9 cellular contexts compared by ENCODE assay signal in genomic region chr7:55641811-55642210, GRCh38.
DNase-seq lines count a peak whose midpoint lies in the region; ATAC-seq and TF ChIP-seq lines count a peak whose summit lies in the region.
"Had no signal": no experiment of that assay in that cellular context is flagged by ENCODE, and none has a peak within 500 bp of the region (broad histone marks: within the 10 kb centered on the region; RNA-seq: fewer than 3 reads in every experiment).

No MANE protein-coding gene starts in this region.

- CTCF ChIA-PET in activated CD4-positive, alpha-beta T cell treated with anti-CD3 and anti-CD28 coated beads for 36 hours (lab: Charles Lee) = interaction anchor here (0.5 to 2.5 kb wide), 16 partner anchors 9 to 432 kb away, joined by 3 to 14 read pairs (median 4); partner anchors contain the start of gene NIPSNAP2

- in situ Hi-C loops in KBM-7 (cut with MboI; ENCODE audit: low pct_unique_long_range_greater_than_20kb, low sequenced_read_pairs) = no loop called here

- H3K36me3 ChIP-seq in esophagus muscularis mucosa = no peaks in the 10 kb centered on the region

- no peak for DNase-seq in activated CD4-positive, alpha-beta T cell treated with anti-CD3 and anti-CD28 coated beads for 36 hours
- no peak for DNase-seq in activated CD4-positive, alpha-beta T cell treated with anti-CD3 and anti-CD28 coated beads, Interleukin-2, amount 50 U/mL, for 48 hours
- DNase-seq in KBM-7 = peak; percentile 10
- DNase-seq in natural killer cell = no peak
- no peak for DNase-seq in esophagus muscularis mucosa (ENCODE audit: extremely low spot score)
- no peak for DNase-seq in NCI-H1930 (lab: John Stamatoyannopoulos, UW)
- DNase-seq in glomerular visceral epithelial cell (ENCODE audit: extremely low spot score) = no peak

- no peak overlapping the region for H3K4me3 ChIP-seq in esophagus muscularis mucosa
- H3K4me3 ChIP-seq: body of pancreas had no signal

- H3K27ac ChIP-seq in esophagus muscularis mucosa (replicated peaks in 1 of 4) = no peak overlapping the region
- H3K27ac ChIP-seq: body of pancreas had no signal

- H3K27me3 ChIP-seq in esophagus muscularis mucosa = peaks cover 0 to 3% (median 0%) of the 10 kb centered on the region in 4 donors
- H3K27me3 ChIP-seq: body of pancreas had no signal

- TF ChIP-seq EP300 in esophagus muscularis mucosa (IDR thresholded peaks at IDR 0.05) = no peak

- no peaks in the 10 kb centered on the region for H3K9me3 ChIP-seq in esophagus muscularis mucosa
- H3K9me3 ChIP-seq: body of pancreas had no signal

- peaks cover 9% of the 10 kb centered on the region for H3K4me1 Mint-ChIP-seq in activated CD4-positive, alpha-beta T cell treated with anti-CD3 and anti-CD28 coated beads for 36 hours
- H3K4me1 Mint-ChIP-seq in natural killer cell = peaks cover 11 to 12% of the 10 kb centered on the region in 2 donors

- H3K9me3 Mint-ChIP-seq in activated CD4-positive, alpha-beta T cell treated with anti-CD3 and anti-CD28 coated beads for 36 hours (ENCODE audit: low read depth) = no peaks in the 10 kb centered on the region
- H3K9me3 Mint-ChIP-seq in natural killer cell = no peaks in the 10 kb centered on the region

- H3K36me3 Mint-ChIP-seq in activated CD4-positive, alpha-beta T cell treated with anti-CD3 and anti-CD28 coated beads for 36 hours (ENCODE audit: low read depth) = no peaks in the 10 kb centered on the region
- no peaks in the 10 kb centered on the region for H3K36me3 Mint-ChIP-seq in natural killer cell

- peaks cover 2% of the 10 kb centered on the region for H3K27me3 Mint-ChIP-seq in activated CD4-positive, alpha-beta T cell treated with anti-CD3 and anti-CD28 coated beads for 36 hours
- peaks cover 2 to 28% of the 10 kb centered on the region in 2 donors for H3K27me3 Mint-ChIP-seq in natural killer cell (ENCODE audit: low read depth in 2 of 2)

- no peak overlapping the region for H3K4me3 Mint-ChIP-seq in activated CD4-positive, alpha-beta T cell treated with anti-CD3 and anti-CD28 coated beads for 36 hours
- peak overlapping the region; percentile 58 for H3K4me3 Mint-ChIP-seq in natural killer cell

- peak; percentile 88 for ATAC-seq in activated CD4-positive, alpha-beta T cell treated with anti-CD3 and anti-CD28 coated beads for 36 hours
- ATAC-seq in GM21825 (IDR thresholded peaks at IDR 0.05; ENCODE audit: unreplicated experiment) (peak; percentile 92), natural killer cell (peak; percentile 58 to 66 (median 65))

- TF ChIP-seq CTCF in natural killer cell (IDR thresholded peaks at IDR 0.05) = no peak
- no peak for TF ChIP-seq CTCF in esophagus muscularis mucosa (IDR thresholded peaks at IDR 0.05)

- POLR2A ChIA-PET in activated CD4-positive, alpha-beta T cell treated with anti-CD3 and anti-CD28 coated beads for 36 hours (lab: Charles Lee) = interaction anchor here (0.6 kb wide), 1 partner anchor 322 kb away, joined by 7 read pairs; no protein-coding TSS in a partner anchor

- H3K27ac Mint-ChIP-seq in activated CD4-positive, alpha-beta T cell treated with anti-CD3 and anti-CD28 coated beads for 36 hours = no peak overlapping the region
- H3K27ac Mint-ChIP-seq in natural killer cell = peak overlapping the region; percentile 44 to 83

- H3K4me1 ChIP-seq in esophagus muscularis mucosa = peaks cover 0 to 6% (median 3%) of the 10 kb centered on the region in 4 donors

- no peak for TF ChIP-seq POLR2A in esophagus muscularis mucosa (IDR thresholded peaks at IDR 0.05; ENCODE audit: low read depth)

- intact Hi-C loops in activated CD4-positive, alpha-beta T cell treated with anti-CD3 and anti-CD28 coated beads for 36 hours (cut with DNase I, micrococcal nuclease) = loop anchor here (1.0 to 5.0 kb wide), 4 partner anchors 81 to 432 kb away; partner anchors contain the start of gene NIPSNAP2 (in 2 of the 2)
- intact Hi-C loops in natural killer cell (cut with micrococcal nuclease) (loop anchor here (1.0 kb wide), 2 partner anchors 322 to 432 kb away; partner anchors contain the start of gene NIPSNAP2), esophagus muscularis mucosa (cut with DNase I) (no loop called here)
